Comparison of ENCODE assay signal across 8 cellular contexts in genomic region chr2:189210250-189211075, GRCh38. TPM values are rescaled to one million over a fixed set of nuclear protein-coding genes. Genes with fewer than 3 reads are reported as not detected.
A peak's percentile ranks its signal among the peaks of the same experiment; 100 is the strongest.
DNase-seq lines count a peak whose midpoint lies in the region; ATAC-seq and TF ChIP-seq lines count a peak whose summit lies in the region.

No MANE protein-coding gene starts in this region.

- H3K4me3 ChIP-seq in fibroblast of mammary gland (ENCODE audit: control insufficient read depth, low read depth, low read length), result peak overlapping the region; percentile 28

- ATAC-seq in HG03354 (IDR thresholded peaks at IDR 0.05; ENCODE audit: poor library complexity, severe bottlenecking, unreplicated experiment), result no peak

- DNase-seq in GM04503 (ENCODE audit: low read depth) (peak; percentile 91), RKO (ENCODE audit: low spot score) (peak; percentile 37), fibroblast of mammary gland (ENCODE audit: low read depth) (peak; percentile 98), pulmonary artery endothelial cell (ENCODE audit: low read depth, low spot score) (peak; percentile 78), cerebellum (ENCODE audit: low spot score) (no peak), KG1 (lab: John Stamatoyannopoulos, UW) (no peak), GM10266 (ENCODE audit: extremely low spot score) (no peak)

- TF ChIP-seq CTCF in fibroblast of mammary gland (conservative IDR thresholded peaks at IDR 0.05; ENCODE audit: control insufficient read depth, insufficient read depth, low read depth, low read length) (no peak), GM10266 (IDR thresholded peaks at IDR 0.05; ENCODE audit: control insufficient read depth, insufficient read depth, low read depth, missing control alignments) (no peak)

RNA-seq across cellular contexts. Expression of gene COL5A2, which starts 30.9 kb away (rescaled TPM):
- total RNA-seq in pulmonary artery endothelial cell, result 188 and 239 TPM in 2 replicates
- 35.2 TPM for total RNA-seq in cerebellum

Comparison
In these comparisons a context has a peak if more than half of its experiments do, and no peak if none do; other contexts are left out.
1. DNase-seq: peak in GM04503 (single experiment), RKO (single experiment), fibroblast of mammary gland (single experiment) and pulmonary artery endothelial cell (single experiment); none in cerebellum (single experiment), KG1 (single experiment) and GM10266 (single experiment).